3 cellular contexts compared by ENCODE assay signal in the genomic region with DNA sequence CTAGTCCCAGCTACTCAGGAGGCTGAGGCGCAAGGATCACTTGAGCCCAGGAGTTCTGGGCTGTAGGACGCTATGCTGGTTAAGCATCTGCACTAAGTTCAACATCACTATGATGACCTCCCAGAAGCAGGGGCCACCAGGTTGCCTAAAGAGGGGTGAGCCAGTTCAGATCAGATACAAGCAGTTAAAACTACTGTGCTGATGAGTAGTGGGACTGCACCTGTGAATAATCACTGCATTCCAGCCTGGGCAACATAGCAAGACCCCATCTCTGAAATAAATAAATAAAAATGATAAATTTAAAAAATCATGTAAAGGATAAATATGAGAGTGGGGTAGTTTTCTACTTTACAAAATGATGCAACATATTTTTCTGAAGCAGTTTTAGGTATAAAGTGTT.
TF ChIP-seq lines count a peak whose summit lies in the region.

No MANE protein-coding gene starts in this region.

TF ChIP-seq in HEK293, 187 proteins besides CTCF, POLR2A, EP300 and RAD21:
- TF ChIP-seq PBX3 (CRISPR knock-in tag; IDR thresholded peaks at IDR 0.05) (no peak), ZNF121 (tag by site-specific recombination; IDR thresholded peaks at IDR 0.05) (0 out of 2 replicates have a peak, but pooled peaks have one; percentile 47)
TF ChIP-seq in HEK293: peak in this region for 1.

TF ChIP-seq in IMR-90, 13 proteins besides CTCF, POLR2A, EP300 and RAD21 (continued from another document):
- TF ChIP-seq, protein P1, sequence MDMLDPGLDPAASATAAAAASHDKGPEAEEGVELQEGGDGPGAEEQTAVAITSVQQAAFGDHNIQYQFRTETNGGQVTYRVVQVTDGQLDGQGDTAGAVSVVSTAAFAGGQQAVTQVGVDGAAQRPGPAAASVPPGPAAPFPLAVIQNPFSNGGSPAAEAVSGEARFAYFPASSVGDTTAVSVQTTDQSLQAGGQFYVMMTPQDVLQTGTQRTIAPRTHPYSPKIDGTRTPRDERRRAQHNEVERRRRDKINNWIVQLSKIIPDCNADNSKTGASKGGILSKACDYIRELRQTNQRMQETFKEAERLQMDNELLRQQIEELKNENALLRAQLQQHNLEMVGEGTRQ (IDR thresholded peaks at IDR 0.05; ENCODE audit: low read depth, low read length) = no peak
- TF ChIP-seq FOS (IDR thresholded peaks at IDR 0.05; ENCODE audit: low read depth, low read length) (no peak), NFE2L2 (IDR thresholded peaks at IDR 0.05; ENCODE audit: low read depth, low read length) (no peak), CEBPB (IDR thresholded peaks at IDR 0.05; ENCODE audit: low read depth, low read length) (no peak), MXI1 (IDR thresholded peaks at IDR 0.05; ENCODE audit: borderline replicate concordance, low read depth, low read length) (no peak), RCOR1 (IDR thresholded peaks at IDR 0.05; ENCODE audit: insufficient replicate concordance, low read length) (no peak), MAZ (IDR thresholded peaks at IDR 0.05; ENCODE audit: borderline replicate concordance, low read depth, low read length) (no peak)
- TF ChIP-seq, protein P2, sequence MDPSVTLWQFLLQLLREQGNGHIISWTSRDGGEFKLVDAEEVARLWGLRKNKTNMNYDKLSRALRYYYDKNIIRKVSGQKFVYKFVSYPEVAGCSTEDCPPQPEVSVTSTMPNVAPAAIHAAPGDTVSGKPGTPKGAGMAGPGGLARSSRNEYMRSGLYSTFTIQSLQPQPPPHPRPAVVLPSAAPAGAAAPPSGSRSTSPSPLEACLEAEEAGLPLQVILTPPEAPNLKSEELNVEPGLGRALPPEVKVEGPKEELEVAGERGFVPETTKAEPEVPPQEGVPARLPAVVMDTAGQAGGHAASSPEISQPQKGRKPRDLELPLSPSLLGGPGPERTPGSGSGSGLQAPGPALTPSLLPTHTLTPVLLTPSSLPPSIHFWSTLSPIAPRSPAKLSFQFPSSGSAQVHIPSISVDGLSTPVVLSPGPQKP (IDR thresholded peaks at IDR 0.05; ENCODE audit: borderline replicate concordance, low read depth, low read length) = no peak

TF ChIP-seq in K562, 482 proteins besides CTCF, POLR2A, EP300 and RAD21 (continued from another document):
- TF ChIP-seq ATF3 (IDR thresholded peaks at IDR 0.05) (peak; percentile 11; the same call in 1 of the 2 replicates), ATF3 (CRISPR knock-in tag; conservative IDR thresholded peaks at IDR 0.05) (no peak)
